11 cellular contexts compared by ENCODE assay signal in the genomic region with DNA sequence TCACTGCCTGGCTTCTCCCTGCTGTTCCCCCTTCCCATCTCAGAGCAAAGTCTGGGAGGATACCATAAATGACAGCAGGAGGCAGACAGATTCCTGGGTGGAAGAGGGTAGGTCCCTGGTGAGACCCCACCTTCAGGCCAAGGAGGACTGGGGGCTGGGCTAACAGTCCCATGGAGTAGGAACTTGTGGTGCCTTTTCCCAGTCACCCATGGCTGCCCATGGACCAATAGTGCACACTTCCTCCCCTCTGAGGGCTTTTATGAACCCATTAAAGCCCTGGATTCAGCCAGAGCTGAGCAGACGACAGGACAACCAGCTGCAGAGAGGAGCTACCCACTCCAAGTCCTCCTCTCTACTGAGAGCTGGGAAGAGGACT. TPM values are rescaled to one million over a fixed set of nuclear protein-coding genes. Genes with fewer than 3 reads are reported as not detected.
A peak's percentile ranks its signal among the peaks of the same experiment; 100 is the strongest.
DNase-seq lines count a peak whose midpoint lies in the region; ATAC-seq lines count a peak whose summit lies in the region.
"Had no signal": no experiment of that assay in that cellular context is flagged by ENCODE, and none has a peak within 500 bp of the region (broad histone marks: within the 10 kb centered on the region; RNA-seq: fewer than 3 reads in every experiment).

No MANE protein-coding gene starts in this region.

- H3K9me3 ChIP-seq in iPS-15b (ENCODE audit: control insufficient read depth, insufficient read depth, low read length) (no peaks in the 10 kb centered on the region), stomach smooth muscle (ENCODE audit: control insufficient read depth in 2 of 2, low read length in 2 of 2) (no peaks in the 10 kb centered on the region)

- peaks cover 5% of the 10 kb centered on the region for H3K27me3 ChIP-seq in iPS-15b (ENCODE audit: control insufficient read depth, insufficient read depth, low read length)
- H3K27me3 ChIP-seq in stomach smooth muscle (ENCODE audit: control insufficient read depth in 1 of 2, insufficient read depth in 2 of 2, low read length in 2 of 2), result no peaks in the 10 kb centered on the region

- H3K36me3 Mint-ChIP-seq in activated T-cell treated with anti-CD3 and anti-CD28 coated beads, Interleukin-2, amount 50 U/mL, for 4 hours (ENCODE audit: insufficient read depth), result no peaks in the 10 kb centered on the region
- H3K36me3 Mint-ChIP-seq in activated CD4-positive, alpha-beta memory T cell treated with anti-CD3 and anti-CD28 coated beads for 36 hours, result no peaks in the 10 kb centered on the region

- H3K4me3 ChIP-seq in iPS-15b (ENCODE audit: low read depth, low read length) (peak overlapping the region; percentile 45), stomach smooth muscle (ENCODE audit: low read length in 2 of 2) (peak overlapping the region; percentile 67 to 75)

- intact Hi-C loops in activated CD4-positive, alpha-beta memory T cell treated with anti-CD3 and anti-CD28 coated beads for 36 hours (cut with micrococcal nuclease), result no loop called here

- peaks cover 13% of the 10 kb centered on the region for H3K4me1 Mint-ChIP-seq in activated T-cell treated with anti-CD3 and anti-CD28 coated beads, Interleukin-2, amount 50 U/mL, for 4 hours (ENCODE audit: low read depth)
- H3K4me1 Mint-ChIP-seq in activated CD4-positive, alpha-beta memory T cell treated with anti-CD3 and anti-CD28 coated beads for 36 hours (ENCODE audit: low read depth), result peaks cover 6% of the 10 kb centered on the region

- no peak for DNase-seq in activated T-cell treated with anti-CD3 and anti-CD28 coated beads, Interleukin-2, amount 50 U/mL, for 4 hours
- DNase-seq in activated T-cell treated with anti-CD3 and anti-CD28 coated beads for 4 hours (no peak), epidermal melanocyte (ENCODE audit: insufficient read length, low spot score) (no peak), CD1c-positive myeloid dendritic cell (ENCODE audit: extremely low spot score) (no peak)
- no peak for DNase-seq in activated CD4-positive, alpha-beta memory T cell treated with anti-CD3 and anti-CD28 coated beads for 36 hours
- DNase-seq: NCI-H1417 treated with DMSO at 0.1 percent for 48 hours had no signal

- H3K27ac ChIP-seq in stomach smooth muscle (ENCODE audit: low read length), result no peak overlapping the region

- no peak overlapping the region for H3K9ac ChIP-seq in iPS-15b (ENCODE audit: low read depth, low read length)
- H3K9ac ChIP-seq in stomach smooth muscle (ENCODE audit: low read length in 2 of 2), result peak overlapping the region in 1 of 2 donors; percentile 22

- no peaks in the 10 kb centered on the region for H3K27me3 Mint-ChIP-seq in activated T-cell treated with anti-CD3 and anti-CD28 coated beads, Interleukin-2, amount 50 U/mL, for 4 hours (ENCODE audit: low read depth)
- H3K27me3 Mint-ChIP-seq in activated CD4-positive, alpha-beta memory T cell treated with anti-CD3 and anti-CD28 coated beads for 36 hours, result no peaks in the 10 kb centered on the region

- POLR2A ChIA-PET in activated CD4-positive, alpha-beta memory T cell treated with anti-CD3 and anti-CD28 coated beads for 36 hours (lab: Charles Lee), result interaction anchor here (1.5 kb wide), 1 partner anchor 10 kb away, joined by 4 read pairs; no protein-coding TSS in a partner anchor

- no peaks in the 10 kb centered on the region for H3K9me3 Mint-ChIP-seq in activated T-cell treated with anti-CD3 and anti-CD28 coated beads, Interleukin-2, amount 50 U/mL, for 4 hours
- H3K9me3 Mint-ChIP-seq in activated CD4-positive, alpha-beta memory T cell treated with anti-CD3 and anti-CD28 coated beads for 36 hours, result no peaks in the 10 kb centered on the region

- CTCF ChIA-PET in activated CD4-positive, alpha-beta memory T cell treated with anti-CD3 and anti-CD28 coated beads for 36 hours (lab: Charles Lee), result no interaction called here

- no peaks in the 10 kb centered on the region for H3K36me3 ChIP-seq in iPS-15b (ENCODE audit: control insufficient read depth, insufficient read depth, low read length)
- H3K36me3 ChIP-seq in stomach smooth muscle (ENCODE audit: control insufficient read depth in 2 of 2, insufficient read depth in 2 of 2, low read length in 2 of 2), result no peaks in the 10 kb centered on the region

- H3K4me1 ChIP-seq in iPS-15b (ENCODE audit: control insufficient read depth, insufficient read depth, low read length) (peaks cover 6% of the 10 kb centered on the region), stomach smooth muscle (ENCODE audit: control insufficient read depth, insufficient read depth, low read length) (peaks cover 13% of the 10 kb centered on the region)
- H3K4me1 ChIP-seq: Caco-2 had no signal

- ATAC-seq in activated T-cell treated with anti-CD3 and anti-CD28 coated beads, Interleukin-2, amount 50 U/mL, for 4 hours, result no peak
- no peak for ATAC-seq in activated CD4-positive, CD25-positive, alpha-beta regulatory T cell treated with anti-CD3 and anti-CD28 coated beads, Interleukin-2, amount 50 U/mL, for 24 hours

- no peak overlapping the region for H3K27ac Mint-ChIP-seq in activated CD4-positive, alpha-beta memory T cell treated with anti-CD3 and anti-CD28 coated beads for 36 hours

- peak overlapping the region; percentile 68 for H3K4me3 Mint-ChIP-seq in activated T-cell treated with anti-CD3 and anti-CD28 coated beads, Interleukin-2, amount 50 U/mL, for 4 hours
- peak overlapping the region; percentile 54 for H3K4me3 Mint-ChIP-seq in activated CD4-positive, alpha-beta memory T cell treated with anti-CD3 and anti-CD28 coated beads for 36 hours

RNA-seq across cellular contexts. Expression of a gene that starts 36.6 kb away (rescaled TPM):
- total RNA-seq in activated T-cell treated with anti-CD3 and anti-CD28 coated beads, Interleukin-2, amount 50 U/mL, for 4 hours, result not detected
- total RNA-seq in activated CD4-positive, alpha-beta memory T cell treated with anti-CD3 and anti-CD28 coated beads for 36 hours, result not detected
- total RNA-seq: Caco-2, renal cortical epithelial cell had no signal
